In genomic region chr3:4885322-4885721, GRCh38 we compare ENCODE assay signal across 18 cellular contexts.
DNase-seq lines count a peak whose midpoint lies in the region; ATAC-seq, FAIRE-seq and TF ChIP-seq lines count a peak whose summit lies in the region.
"Had no signal": no experiment of that assay in that cellular context is flagged by ENCODE, and none has a peak within 500 bp of the region (broad histone marks: within the 10 kb centered on the region; RNA-seq: fewer than 3 reads in every experiment).

No MANE protein-coding gene starts in this region.

- BruUV-seq in PC-3 (replicated peaks; lab: Mats Ljungman, UMichigan), result no TSS peak

- 0 out of 2 replicates have a peak overlapping the region, but pooled peaks have one; percentile 18 for H2AFZ ChIP-seq in PC-3 (ENCODE audit: low read length)

- TF ChIP-seq POLR2A in GM12891 (IDR thresholded peaks at IDR 0.05; ENCODE audit: low read depth, low read length), result no peak

- H3F3A ChIP-seq in PC-3 (ENCODE audit: low read length, unreplicated experiment), result peaks cover 6% of the 10 kb centered on the region

- no peak overlapping the region for H3K4me3 ChIP-seq in PC-3 (ENCODE audit: low read length)
- H3K4me3 ChIP-seq: mucosa of descending colon, tibial artery had no signal

- no peaks in the 10 kb centered on the region for H3K36me3 Mint-ChIP-seq in chondrocyte (ENCODE audit: low read depth)
- no peaks in the 10 kb centered on the region for H3K36me3 Mint-ChIP-seq in activated CD4-positive, alpha-beta memory T cell treated with anti-CD3 and anti-CD28 coated beads for 36 hours
- H3K36me3 Mint-ChIP-seq: CD14-positive monocyte had no signal

- no peak overlapping the region for H3K27ac Mint-ChIP-seq in chondrocyte (ENCODE audit: unreplicated experiment)
- no peak overlapping the region for H3K27ac Mint-ChIP-seq in activated CD4-positive, alpha-beta memory T cell treated with anti-CD3 and anti-CD28 coated beads for 36 hours
- H3K27ac Mint-ChIP-seq: activated T-cell treated with anti-CD3 and anti-CD28 coated beads, Interleukin-2, amount 50 U/mL, for 72 hours; CD14-positive monocyte had no signal

- peak overlapping the region; percentile 1; the same call in 1 of the 2 replicates for H3K9ac ChIP-seq in PC-3 (ENCODE audit: low read length)

- FAIRE-seq in GM12891 (lab: Jason Lieb, UNC), result no peak
- FAIRE-seq: colon, frontal cortex had no signal

- no peaks in the 10 kb centered on the region for H3K9me2 ChIP-seq in PC-3 (replicated peaks; ENCODE audit: low read length)

- intact Hi-C loops in PC-3 (cut with micrococcal nuclease), result loop anchor here (5.0 kb wide), 2 partner anchors 58 to 67 kb away; no protein-coding TSS in a partner anchor
- intact Hi-C loops in activated CD4-positive, alpha-beta memory T cell treated with anti-CD3 and anti-CD28 coated beads for 36 hours (cut with micrococcal nuclease), result no loop called here

- H3K79me2 ChIP-seq in PC-3 (ENCODE audit: low read length), result no peaks in the 10 kb centered on the region

- H3K36me3 ChIP-seq in PC-3 (ENCODE audit: low read depth, low read length), result no peaks in the 10 kb centered on the region
- H3K36me3 ChIP-seq: tibial artery had no signal

- peak overlapping the region; percentile 31 for H3K4me2 ChIP-seq in PC-3 (ENCODE audit: low read length)

- H3K4me1 Mint-ChIP-seq in chondrocyte (ENCODE audit: low read depth), result peaks cover 17% of the 10 kb centered on the region
- peaks cover 37% of the 10 kb centered on the region for H3K4me1 Mint-ChIP-seq in activated CD4-positive, alpha-beta memory T cell treated with anti-CD3 and anti-CD28 coated beads for 36 hours (ENCODE audit: low read depth)

- DNase-seq in Daoy (ENCODE audit: low read depth), result peak; percentile 25
- DNase-seq in PC-3, result peak; percentile 16
- no peak for DNase-seq in chondrocyte (ENCODE audit: low spot score)
- peak; percentile 91 for DNase-seq in renal cortical epithelial cell (ENCODE audit: low read depth)
- DNase-seq in activated CD4-positive, alpha-beta memory T cell treated with anti-CD3 and anti-CD28 coated beads for 36 hours, result no peak
- no peak for DNase-seq in GM12891 (ENCODE audit: insufficient read length, low spot score)
- no peak for DNase-seq in stimulated activated CD4-positive, alpha-beta T cell treated with anti-CD3 and anti-CD28 coated beads, Interleukin-15, amount 100 ng/mL, for 24 hours
- DNase-seq: activated CD8-positive, alpha-beta T cell treated with anti-CD3 and anti-CD28 coated beads for 36 hours; activated T-cell treated with anti-CD3 and anti-CD28 coated beads, Interleukin-2, amount 50 U/mL, for 72 hours; DMS53; Karpas-422; mucosa of descending colon; NCI-H1105 treated with DMSO at 0.1 percent for 48 hours; RPMI8226; tibial artery had no signal

- TF ChIP-seq CTCF in PC-3 (conservative IDR thresholded peaks at IDR 0.05; ENCODE audit: low read depth, low read length) (peak; percentile 27; the same call in 1 of the 2 replicates), chondrocyte (IDR thresholded peaks at IDR 0.05) (peak; percentile 35)

- H3K9me3 Mint-ChIP-seq in chondrocyte (ENCODE audit: low read depth), result no peaks in the 10 kb centered on the region
- H3K9me3 Mint-ChIP-seq in activated CD4-positive, alpha-beta memory T cell treated with anti-CD3 and anti-CD28 coated beads for 36 hours, result no peaks in the 10 kb centered on the region
- H3K9me3 Mint-ChIP-seq: activated T-cell treated with anti-CD3 and anti-CD28 coated beads, Interleukin-2, amount 50 U/mL, for 72 hours had no signal

- no peak overlapping the region for H3K4me3 Mint-ChIP-seq in chondrocyte (ENCODE audit: unreplicated experiment)
- H3K4me3 Mint-ChIP-seq in activated CD4-positive, alpha-beta memory T cell treated with anti-CD3 and anti-CD28 coated beads for 36 hours, result no peak overlapping the region
- H3K4me3 Mint-ChIP-seq: activated CD8-positive, alpha-beta T cell treated with anti-CD3 and anti-CD28 coated beads for 36 hours; activated T-cell treated with anti-CD3 and anti-CD28 coated beads, Interleukin-2, amount 50 U/mL, for 72 hours; CD14-positive monocyte had no signal

- ATAC-seq in PC-3, result no peak
- ATAC-seq: activated CD8-positive, alpha-beta T cell treated with anti-CD3 and anti-CD28 coated beads for 36 hours; activated T-cell treated with anti-CD3 and anti-CD28 coated beads, Interleukin-2, amount 50 U/mL, for 72 hours; mucosa of descending colon had no signal

- peaks cover 36% of the 10 kb centered on the region for H3K4me1 ChIP-seq in PC-3 (ENCODE audit: insufficient read depth, low read length)
- H3K4me1 ChIP-seq: tibial artery had no signal

- H3K9me3 ChIP-seq in PC-3 (ENCODE audit: low read length), result no peaks in the 10 kb centered on the region
- H3K9me3 ChIP-seq: mucosa of descending colon, tibial artery had no signal

- H3K27me3 ChIP-seq in PC-3 (ENCODE audit: low read length), result no peaks in the 10 kb centered on the region
- H3K27me3 ChIP-seq: tibial artery had no signal

- H3K27ac ChIP-seq in PC-3 (ENCODE audit: low read length), result peak overlapping the region; percentile 6; the same call in 1 of the 2 replicates
- H3K27ac ChIP-seq: tibial artery had no signal

- POLR2A ChIA-PET in PC-3 (lab: Charles Lee; ENCODE audit: unreplicated experiment), result no interaction called here
- POLR2A ChIA-PET in activated CD4-positive, alpha-beta memory T cell treated with anti-CD3 and anti-CD28 coated beads for 36 hours (lab: Charles Lee), result no interaction called here

- no peaks in the 10 kb centered on the region for H3K27me3 Mint-ChIP-seq in chondrocyte (ENCODE audit: low read depth)
- H3K27me3 Mint-ChIP-seq in activated CD4-positive, alpha-beta memory T cell treated with anti-CD3 and anti-CD28 coated beads for 36 hours, result no peaks in the 10 kb centered on the region
- H3K27me3 Mint-ChIP-seq: activated CD8-positive, alpha-beta T cell treated with anti-CD3 and anti-CD28 coated beads for 36 hours had no signal

- no peaks in the 10 kb centered on the region for H4K20me1 ChIP-seq in PC-3 (ENCODE audit: low read length)

- CTCF ChIA-PET in PC-3 (lab: Charles Lee), result interaction anchor here (0.5 to 0.7 kb wide), 4 partner anchors 95 to 165 kb away, joined by 3 to 5 read pairs (median 4); no protein-coding TSS in a partner anchor
- CTCF ChIA-PET in activated CD4-positive, alpha-beta memory T cell treated with anti-CD3 and anti-CD28 coated beads for 36 hours (lab: Charles Lee), result interaction anchor here (0.6 to 1.8 kb wide), 7 partner anchors 9 to 186 kb away, joined by 3 to 7 read pairs (median 4); no protein-coding TSS in a partner anchor

TF ChIP-seq in GM12891, 5 proteins besides CTCF, POLR2A, EP300 and RAD21:
- TF ChIP-seq TAF1 (IDR thresholded peaks at IDR 0.05; ENCODE audit: low read depth, low read length) (no peak), PAX5 (IDR thresholded peaks at IDR 0.05; ENCODE audit: insufficient read depth, low read length, severe bottlenecking) (no peak), POLR2AphosphoS5 (IDR thresholded peaks at IDR 0.05; ENCODE audit: low read depth, low read length) (no peak), POU2F2 (IDR thresholded peaks at IDR 0.05; ENCODE audit: low read depth, low read length) (no peak), SPI1 (IDR thresholded peaks at IDR 0.05; ENCODE audit: low read depth, low read length) (no peak)

Comparison
In these comparisons a context has a peak if more than half of its experiments do, and no peak if none do; other contexts are left out.
1. DNase-seq: peak in Daoy (single experiment), PC-3 (single experiment) and renal cortical epithelial cell (single experiment); none in chondrocyte (single experiment), activated CD4-positive, alpha-beta memory T cell treated with anti-CD3 and anti-CD28 coated beads for 36 hours (single experiment), GM12891 (single experiment) and stimulated activated CD4-positive, alpha-beta T cell treated with anti-CD3 and anti-CD28 coated beads, Interleukin-15, amount 100 ng/mL, for 24 hours (single experiment).